In genomic region chr15:90750186-90750585, GRCh38 we compare ENCODE assay signal across 11 cellular contexts. TPM values are rescaled to one million over a fixed set of nuclear protein-coding genes. Genes with fewer than 3 reads are reported as not detected.
DNase-seq lines count a peak whose midpoint lies in the region; ATAC-seq and TF ChIP-seq lines count a peak whose summit lies in the region.
"Had no signal": no experiment of that assay in that cellular context is flagged by ENCODE, and none has a peak within 500 bp of the region (broad histone marks: within the 10 kb centered on the region; RNA-seq: fewer than 3 reads in every experiment).

No MANE protein-coding gene starts in this region.

- ATAC-seq in stimulated activated memory B cell treated with anti-CD40 and anti-IgM and Interleukin-4, amounts not matched to agents 10 μg/mL and 1 μg/mL and 100 μg/mL, for 72 hours, result peak; percentile 73
- no peak for ATAC-seq in psoas muscle

- H3K36me3 ChIP-seq in psoas muscle (ENCODE audit: insufficient read depth in 1 of 2, low read depth in 1 of 2), result no peaks in the 10 kb centered on the region

- no peaks in the 10 kb centered on the region for H3K4me1 ChIP-seq in psoas muscle

- CTCF ChIA-PET in activated naive CD4-positive, alpha-beta T cell treated with anti-CD3 and anti-CD28 coated beads for 36 hours (lab: Charles Lee), result interaction anchor here (1.1 kb wide), 1 partner anchor 103 kb away, joined by 4 read pairs; no protein-coding TSS in a partner anchor
- CTCF ChIA-PET in activated naive CD4-positive, alpha-beta T cell treated with anti-CD3 and anti-CD28 coated beads, Interleukin-2, amount 10 ng/mL, durations not matched to agents 7 days and 5 days (lab: Charles Lee), result interaction anchor here (0.5 to 1.0 kb wide), 2 partner anchors 56 to 153 kb away, joined by 3 read pairs; partner anchors contain the start of gene MAN2A2

- 82 to 85% (median 84%) methylated on average over 7 of the region's 7 CpGs for WGBS in psoas muscle, 3 donors

- no peak overlapping the region for H3K4me3 ChIP-seq in psoas muscle
- H3K4me3 ChIP-seq: smooth muscle cell had no signal

- H3K27ac ChIP-seq in psoas muscle, result no peak overlapping the region

- H3K27me3 ChIP-seq in psoas muscle (ENCODE audit: insufficient read depth in 3 of 3, low read length in 2 of 3), result no peaks in the 10 kb centered on the region

- TF ChIP-seq CTCF in psoas muscle (IDR thresholded peaks at IDR 0.05), result no peak

- peak; percentile 38 for DNase-seq in activated naive CD4-positive, alpha-beta T cell treated with anti-CD3 and anti-CD28 coated beads for 36 hours
- no peak for DNase-seq in activated naive CD4-positive, alpha-beta T cell treated with anti-CD3 and anti-CD28 coated beads, Interleukin-2, amount 10 ng/mL, durations not matched to agents 7 days and 5 days
- DNase-seq in NOMO-1 (lab: John Stamatoyannopoulos, UW; ENCODE audit: unreplicated experiment in 2 of 2) (peak; percentile 79 to 87), HPDE6-E6E7 (ENCODE audit: extremely low spot score) (no peak), psoas muscle (no peak)
- DNase-seq in activated naive CD8-positive, alpha-beta T cell treated with anti-CD3 and anti-CD28 coated beads for 36 hours, result peak; percentile 29
- DNase-seq in central memory CD4-positive, alpha-beta T cell, result no peak
- DNase-seq: activated naive CD8-positive, alpha-beta T cell treated with anti-CD3 and anti-CD28 coated beads, Interleukin-2, amount 10 ng/mL, durations not matched to agents 7 days and 5 days; Karpas-422 had no signal

- H3K27me3 Mint-ChIP-seq in activated naive CD4-positive, alpha-beta T cell treated with anti-CD3 and anti-CD28 coated beads for 36 hours (ENCODE audit: low read depth), result no peaks in the 10 kb centered on the region
- no peaks in the 10 kb centered on the region for H3K27me3 Mint-ChIP-seq in activated naive CD4-positive, alpha-beta T cell treated with anti-CD3 and anti-CD28 coated beads, Interleukin-2, amount 10 ng/mL, durations not matched to agents 7 days and 5 days
- H3K27me3 Mint-ChIP-seq in activated naive CD8-positive, alpha-beta T cell treated with anti-CD3 and anti-CD28 coated beads for 36 hours, result no peaks in the 10 kb centered on the region
- no peaks in the 10 kb centered on the region for H3K27me3 Mint-ChIP-seq in stimulated activated memory B cell treated with anti-CD40 and anti-IgM and Interleukin-4, amounts not matched to agents 10 μg/mL and 1 μg/mL and 100 μg/mL, for 72 hours
- H3K27me3 Mint-ChIP-seq: activated naive CD8-positive, alpha-beta T cell treated with anti-CD3 and anti-CD28 coated beads, Interleukin-2, amount 10 ng/mL, durations not matched to agents 7 days and 5 days had no signal

- H3K4me3 Mint-ChIP-seq in activated naive CD4-positive, alpha-beta T cell treated with anti-CD3 and anti-CD28 coated beads for 36 hours, result peak overlapping the region; percentile 21
- no peak overlapping the region for H3K4me3 Mint-ChIP-seq in activated naive CD4-positive, alpha-beta T cell treated with anti-CD3 and anti-CD28 coated beads, Interleukin-2, amount 10 ng/mL, durations not matched to agents 7 days and 5 days
- peak overlapping the region; percentile 43 for H3K4me3 Mint-ChIP-seq in activated naive CD8-positive, alpha-beta T cell treated with anti-CD3 and anti-CD28 coated beads for 36 hours
- H3K4me3 Mint-ChIP-seq in stimulated activated memory B cell treated with anti-CD40 and anti-IgM and Interleukin-4, amounts not matched to agents 10 μg/mL and 1 μg/mL and 100 μg/mL, for 72 hours, result peak overlapping the region; percentile 9
- H3K4me3 Mint-ChIP-seq: activated naive CD8-positive, alpha-beta T cell treated with anti-CD3 and anti-CD28 coated beads, Interleukin-2, amount 10 ng/mL, durations not matched to agents 7 days and 5 days had no signal

- H3K9me3 Mint-ChIP-seq in activated naive CD4-positive, alpha-beta T cell treated with anti-CD3 and anti-CD28 coated beads for 36 hours, result no peaks in the 10 kb centered on the region
- no peaks in the 10 kb centered on the region for H3K9me3 Mint-ChIP-seq in activated naive CD4-positive, alpha-beta T cell treated with anti-CD3 and anti-CD28 coated beads, Interleukin-2, amount 10 ng/mL, durations not matched to agents 7 days and 5 days
- no peaks in the 10 kb centered on the region for H3K9me3 Mint-ChIP-seq in activated naive CD8-positive, alpha-beta T cell treated with anti-CD3 and anti-CD28 coated beads for 36 hours
- H3K9me3 Mint-ChIP-seq in stimulated activated memory B cell treated with anti-CD40 and anti-IgM and Interleukin-4, amounts not matched to agents 10 μg/mL and 1 μg/mL and 100 μg/mL, for 72 hours, result no peaks in the 10 kb centered on the region
- H3K9me3 Mint-ChIP-seq: activated naive CD8-positive, alpha-beta T cell treated with anti-CD3 and anti-CD28 coated beads, Interleukin-2, amount 10 ng/mL, durations not matched to agents 7 days and 5 days had no signal

- intact Hi-C loops in activated naive CD4-positive, alpha-beta T cell treated with anti-CD3 and anti-CD28 coated beads for 36 hours (cut with micrococcal nuclease), result loop anchor here (5.0 kb wide), 1 partner anchor 33 kb away; the partner anchor contains the start of gene BLM
- intact Hi-C loops in psoas muscle (cut with DNase I), result no loop called here

- peaks cover 47% of the 10 kb centered on the region for H3K36me3 Mint-ChIP-seq in activated naive CD4-positive, alpha-beta T cell treated with anti-CD3 and anti-CD28 coated beads for 36 hours (ENCODE audit: low read depth)
- peaks cover 47% of the 10 kb centered on the region for H3K36me3 Mint-ChIP-seq in activated naive CD4-positive, alpha-beta T cell treated with anti-CD3 and anti-CD28 coated beads, Interleukin-2, amount 10 ng/mL, durations not matched to agents 7 days and 5 days
- peaks cover 31% of the 10 kb centered on the region for H3K36me3 Mint-ChIP-seq in activated naive CD8-positive, alpha-beta T cell treated with anti-CD3 and anti-CD28 coated beads for 36 hours
- H3K36me3 Mint-ChIP-seq in stimulated activated memory B cell treated with anti-CD40 and anti-IgM and Interleukin-4, amounts not matched to agents 10 μg/mL and 1 μg/mL and 100 μg/mL, for 72 hours, result peaks cover 15% of the 10 kb centered on the region

- peak overlapping the region; percentile 84 for H3K27ac Mint-ChIP-seq in activated naive CD4-positive, alpha-beta T cell treated with anti-CD3 and anti-CD28 coated beads for 36 hours
- H3K27ac Mint-ChIP-seq in activated naive CD4-positive, alpha-beta T cell treated with anti-CD3 and anti-CD28 coated beads, Interleukin-2, amount 10 ng/mL, durations not matched to agents 7 days and 5 days, result no peak overlapping the region
- H3K27ac Mint-ChIP-seq in activated naive CD8-positive, alpha-beta T cell treated with anti-CD3 and anti-CD28 coated beads for 36 hours, result peak overlapping the region; percentile 84
- H3K27ac Mint-ChIP-seq in stimulated activated memory B cell treated with anti-CD40 and anti-IgM and Interleukin-4, amounts not matched to agents 10 μg/mL and 1 μg/mL and 100 μg/mL, for 72 hours, result peak overlapping the region; percentile 61
- H3K27ac Mint-ChIP-seq: activated naive CD8-positive, alpha-beta T cell treated with anti-CD3 and anti-CD28 coated beads, Interleukin-2, amount 10 ng/mL, durations not matched to agents 7 days and 5 days had no signal

- no peaks in the 10 kb centered on the region for H3K9me3 ChIP-seq in psoas muscle

- peaks cover 29% of the 10 kb centered on the region for H3K4me1 Mint-ChIP-seq in activated naive CD4-positive, alpha-beta T cell treated with anti-CD3 and anti-CD28 coated beads for 36 hours (ENCODE audit: low read depth)
- peaks cover 25% of the 10 kb centered on the region for H3K4me1 Mint-ChIP-seq in activated naive CD4-positive, alpha-beta T cell treated with anti-CD3 and anti-CD28 coated beads, Interleukin-2, amount 10 ng/mL, durations not matched to agents 7 days and 5 days
- H3K4me1 Mint-ChIP-seq in activated naive CD8-positive, alpha-beta T cell treated with anti-CD3 and anti-CD28 coated beads for 36 hours, result peaks cover 18% of the 10 kb centered on the region
- H3K4me1 Mint-ChIP-seq in stimulated activated memory B cell treated with anti-CD40 and anti-IgM and Interleukin-4, amounts not matched to agents 10 μg/mL and 1 μg/mL and 100 μg/mL, for 72 hours, result peaks cover 16% of the 10 kb centered on the region

RNA-seq across cellular contexts. Expression of gene BLM, which starts 33.0 kb away (rescaled TPM):
- total RNA-seq in activated naive CD4-positive, alpha-beta T cell treated with anti-CD3 and anti-CD28 coated beads for 36 hours, result 10 to 100 TPM; 62.9 to 70.4 TPM
- total RNA-seq in activated naive CD8-positive, alpha-beta T cell treated with anti-CD3 and anti-CD28 coated beads for 36 hours, result 10 to 100 TPM; 47.8 to 49.8 TPM
- 1 to 10 TPM in 2 of 4 donors, under 1 TPM in 2; 0.27 to 2.4 (median 1.4) TPM for total RNA-seq in psoas muscle
- polyA plus RNA-seq in psoas muscle, result 10 to 100 TPM in 1 of 3 donors, 1 to 10 TPM in 1, under 1 TPM in 1; 0.74 to 15.6 (median 1.7) TPM

Comparison
In these comparisons a context has a peak if more than half of its experiments do, and no peak if none do; other contexts are left out.
1. DNase-seq: peak in activated naive CD4-positive, alpha-beta T cell treated with anti-CD3 and anti-CD28 coated beads for 36 hours (single experiment), NOMO-1 (2 of 2) and activated naive CD8-positive, alpha-beta T cell treated with anti-CD3 and anti-CD28 coated beads for 36 hours (single experiment); none in activated naive CD4-positive, alpha-beta T cell treated with anti-CD3 and anti-CD28 coated beads, Interleukin-2, amount 10 ng/mL, durations not matched to agents 7 days and 5 days (single experiment), central memory CD4-positive, alpha-beta T cell (single experiment), HPDE6-E6E7 (single experiment) and psoas muscle (0 of 2).
2. RNA of gene BLM, which starts 33.0 kb away (total RNA-seq): 62.9 to 70.4 TPM in activated naive CD4-positive, alpha-beta T cell treated with anti-CD3 and anti-CD28 coated beads for 36 hours and 47.8 to 49.8 TPM in activated naive CD8-positive, alpha-beta T cell treated with anti-CD3 and anti-CD28 coated beads for 36 hours; 0.27 to 2.4 TPM in psoas muscle; every median in the first group is over 10 times any median in the second.